9 cellular contexts compared by ENCODE assay signal in genomic region chr16:64051826-64052225, GRCh38.
DNase-seq lines count a peak whose midpoint lies in the region; ATAC-seq and TF ChIP-seq lines count a peak whose summit lies in the region.
"Had no signal": no experiment of that assay in that cellular context is flagged by ENCODE, and none has a peak within 500 bp of the region (broad histone marks: within the 10 kb centered on the region; RNA-seq: fewer than 3 reads in every experiment).

No MANE protein-coding gene starts in this region.

- H3K36me3 ChIP-seq in liver (ENCODE audit: control insufficient read depth in 4 of 4, insufficient read depth in 3 of 4, low read depth in 1 of 4, low read length in 3 of 4): no peaks in the 10 kb centered on the region
- H3K36me3 ChIP-seq: SJCRH30 had no signal

- ATAC-seq in HG03520 (IDR thresholded peaks at IDR 0.05; ENCODE audit: unreplicated experiment) (no peak), HG03342 (IDR thresholded peaks at IDR 0.05; ENCODE audit: unreplicated experiment) (no peak)

- H3K27me3 ChIP-seq in liver (ENCODE audit: control insufficient read depth in 4 of 4, insufficient read depth in 4 of 4, low read length in 3 of 4): no peaks in the 10 kb centered on the region
- H3K27me3 ChIP-seq: SJCRH30 had no signal

- H3K9me3 ChIP-seq in liver (ENCODE audit: control insufficient read depth in 4 of 4, low read length in 3 of 4): no peaks in the 10 kb centered on the region
- H3K9me3 ChIP-seq: SJCRH30 had no signal

- peak; percentile 27 for DNase-seq in D341Med (ENCODE audit: low spot score)
- DNase-seq in LHCN-M2 (ENCODE audit: low read depth): peak; percentile 34
- DNase-seq in OCI-M2 (lab: John Stamatoyannopoulos, UW; ENCODE audit: unreplicated experiment): no peak
- no peak for DNase-seq in NCI-H774 (lab: John Stamatoyannopoulos, UW)

- H3K27ac ChIP-seq in VCaP (no peak overlapping the region), liver (ENCODE audit: low read depth in 1 of 2, low read length in 2 of 2) (no peak overlapping the region)
- H3K27ac ChIP-seq: SJCRH30 had no signal

- no peaks in the 10 kb centered on the region for H3K4me1 ChIP-seq in liver (ENCODE audit: control insufficient read depth in 4 of 4, insufficient read depth in 4 of 4, low read length in 3 of 4)
- H3K4me1 ChIP-seq: SJCRH30 had no signal

- H3K9ac ChIP-seq in liver (ENCODE audit: low read depth in 1 of 2, low read length in 2 of 2): no peak overlapping the region

- TF ChIP-seq CTCF in VCaP (conservative IDR thresholded peaks at IDR 0.05): peak; percentile 47
- peak; percentile 22 for TF ChIP-seq CTCF in liver (IDR thresholded peaks at IDR 0.05; ENCODE audit: low read depth, low read length, missing input control)

- peak; percentile 57 to 64 for TF ChIP-seq RAD21 in liver (IDR thresholded peaks at IDR 0.05)

- no peak overlapping the region for H3K4me3 ChIP-seq in liver (ENCODE audit: low read depth in 1 of 3, low read length in 3 of 3)
- H3K4me3 ChIP-seq: SJCRH30 had no signal

TF ChIP-seq in liver, 16 proteins besides CTCF, POLR2A, EP300 and RAD21:
- TF ChIP-seq FOXA1 (IDR thresholded peaks at IDR 0.05): no peak
- no peak for TF ChIP-seq TAF1 (conservative IDR thresholded peaks at IDR 0.05)
- TF ChIP-seq MAX (IDR thresholded peaks at IDR 0.05): no peak
- TF ChIP-seq HNF4G (IDR thresholded peaks at IDR 0.05): no peak
- TF ChIP-seq ATF3 (IDR thresholded peaks at IDR 0.05): no peak
- TF ChIP-seq REST (IDR thresholded peaks at IDR 0.05): no peak
- no peak for TF ChIP-seq RXRA (IDR thresholded peaks at IDR 0.05)
- no peak for TF ChIP-seq GABPA (IDR thresholded peaks at IDR 0.05 in 1 of 2, conservative IDR thresholded peaks at IDR 0.05 in 1 of 2)

Comparison
In these comparisons a context has a peak if more than half of its experiments do, and no peak if none do; other contexts are left out.
1. DNase-seq: peak in D341Med (single experiment) and LHCN-M2 (single experiment); none in OCI-M2 (single experiment) and NCI-H774 (single experiment).